12 cellular contexts compared by ENCODE assay signal in genomic region chr11:129277216-129277838, GRCh38.
DNase-seq lines count a peak whose midpoint lies in the region; ATAC-seq, FAIRE-seq and TF ChIP-seq lines count a peak whose summit lies in the region.
"Had no signal": no experiment of that assay in that cellular context is flagged by ENCODE, and none has a peak within 500 bp of the region (broad histone marks: within the 10 kb centered on the region; RNA-seq: fewer than 3 reads in every experiment).

No MANE protein-coding gene starts in this region.

- H3K18ac ChIP-seq in H1 (ENCODE audit: extremely low read depth, low read length), result no peak overlapping the region

- H3K9me3 Mint-ChIP-seq in T-helper 2 cell treated with Interferon-gamma antibody and Interleukin-4, amounts not matched to agents 5 μg/mL and 100 μg/mL, for 36 hours, result no peaks in the 10 kb centered on the region
- no peaks in the 10 kb centered on the region for H3K9me3 Mint-ChIP-seq in osteocyte (ENCODE audit: unreplicated experiment)

- H3K4me2 ChIP-seq in H1 (ENCODE audit: insufficient read depth in 1 of 2, low read depth in 2 of 2, low read length in 2 of 2), result peak overlapping the region; percentile 8 to 73; a peak in 1 of 4 replicates

- peaks cover 1% of the 10 kb centered on the region for H3K36me3 Mint-ChIP-seq in T-helper 2 cell treated with Interferon-gamma antibody and Interleukin-4, amounts not matched to agents 5 μg/mL and 100 μg/mL, for 36 hours (ENCODE audit: low read depth)
- H3K36me3 Mint-ChIP-seq in osteocyte (ENCODE audit: unreplicated experiment), result no peaks in the 10 kb centered on the region

- H2BK120ac ChIP-seq in H1 (replicated peaks; ENCODE audit: low read depth, low read length), result no peak overlapping the region

- H2BK15ac ChIP-seq in H1 (ENCODE audit: low read length), result no peak overlapping the region

- no peak overlapping the region for H4K8ac ChIP-seq in H1 (ENCODE audit: extremely low read depth, insufficient read depth, low read length)

- no peak overlapping the region for H3K27ac ChIP-seq in H1 (ENCODE audit: low read depth, low read length)
- H3K27ac ChIP-seq: tibial artery had no signal

- H3K23me2 ChIP-seq in H1 (ENCODE audit: low read depth, low read length), result no peaks in the 10 kb centered on the region; the same call in 1 of the 2 replicates

- H3K9me3 ChIP-seq in H1 (ENCODE audit: insufficient read depth in 2 of 2, low read depth in 1 of 2, low read length in 1 of 2), result no peaks in the 10 kb centered on the region
- H3K9me3 ChIP-seq: tibial artery had no signal

- no peak overlapping the region for H3K14ac ChIP-seq in H1 (ENCODE audit: insufficient read length)

- WGBS in H1 (ENCODE audit: extremely low coverage in 1 of 2, insufficient coverage in 1 of 2, insufficient read length in 1 of 2, insufficient replicate concordance in 2 of 2, low coverage in 1 of 2, low lambda C conversion rate in 2 of 2, missing lambda C conversion rate in 1 of 2), 2 experiments, result 89% methylated on average over 7 of the region's 7 CpGs; no CpG with 5 or more reads in 1 of the 2 experiments

- TF ChIP-seq EP300 in H1 (IDR thresholded peaks at IDR 0.05; ENCODE audit: borderline replicate concordance in 1 of 2, low read depth in 2 of 2, low read length in 2 of 2), result no peak

- TF ChIP-seq CTCF in H1 (IDR thresholded peaks at IDR 0.05; ENCODE audit: control extremely low read depth in 1 of 3, insufficient read depth in 1 of 3, low read depth in 1 of 3, low read length in 3 of 3) (no peak), osteocyte (IDR thresholded peaks at IDR 0.05) (no peak)

- peaks cover 3 to 19% (median 9%) of the 10 kb centered on the region in 4 experiments; a peak in 6 of 7 replicates for H3K4me1 ChIP-seq in H1 (replicated peaks in 1 of 4; ENCODE audit: control insufficient read depth in 3 of 4, insufficient read depth in 4 of 4, low read length in 3 of 4)

- H3K4me1 Mint-ChIP-seq in T-helper 2 cell treated with Interferon-gamma antibody and Interleukin-4, amounts not matched to agents 5 μg/mL and 100 μg/mL, for 36 hours (ENCODE audit: low read depth), result peaks cover 23% of the 10 kb centered on the region
- peaks cover 23% of the 10 kb centered on the region for H3K4me1 Mint-ChIP-seq in osteocyte (ENCODE audit: unreplicated experiment)

- H2BK20ac ChIP-seq in H1 (ENCODE audit: low read length), result no peak overlapping the region; the same call in 1 of the 2 replicates

- peaks cover 12 to 63% of the 10 kb centered on the region in 2 experiments for H3K79me2 ChIP-seq in H1 (ENCODE audit: control insufficient read depth in 1 of 2, insufficient read depth in 2 of 2, low read length in 2 of 2)

- TF ChIP-seq RAD21 in H1 (IDR thresholded peaks at IDR 0.05 in 1 of 2, conservative IDR thresholded peaks at IDR 0.05 in 1 of 2; ENCODE audit: low read depth in 2 of 2, low read length in 2 of 2), result no peak

- intact Hi-C loops in posterior cingulate gyrus (cut with DNase I), result no loop called here

- CTCF ChIA-PET in H1 (lab: Charles Lee; ENCODE audit: partially characterized antibody), result interaction anchor here (0.6 to 0.9 kb wide), 4 partner anchors 12 to 81 kb away, joined by 3 read pairs; no protein-coding TSS in a partner anchor

- H3K23ac ChIP-seq in H1 (ENCODE audit: insufficient read length), result no peak overlapping the region

- no peak overlapping the region for H2BK5ac ChIP-seq in H1 (ENCODE audit: low read depth, low read length)

- no peak overlapping the region for H3K27ac Mint-ChIP-seq in T-helper 2 cell treated with Interferon-gamma antibody and Interleukin-4, amounts not matched to agents 5 μg/mL and 100 μg/mL, for 36 hours
- no peak overlapping the region for H3K27ac Mint-ChIP-seq in osteocyte (ENCODE audit: unreplicated experiment)

- H4K20me1 ChIP-seq in H1 (replicated peaks in 1 of 2; ENCODE audit: control insufficient read depth in 1 of 2, insufficient read depth in 2 of 2, low read length in 2 of 2), result peaks cover 11 to 12% of the 10 kb centered on the region in 2 experiments

- peaks cover 0 to 3% (median 1%) of the 10 kb centered on the region in 4 experiments; a peak in 2 of 7 replicates for H3K27me3 ChIP-seq in H1 (replicated peaks in 1 of 4; ENCODE audit: control insufficient read depth in 3 of 4, extremely low read depth in 1 of 4, insufficient read depth in 3 of 4, low read length in 3 of 4)
- H3K27me3 ChIP-seq: tibial artery had no signal

- no peak for ATAC-seq in HG03460 (IDR thresholded peaks at IDR 0.05; ENCODE audit: unreplicated experiment)
- ATAC-seq: activated CD4-positive, CD25-positive, alpha-beta regulatory T cell treated with anti-CD3 and anti-CD28 coated beads, Interleukin-2, amount 50 U/mL, for 24 hours had no signal

- DNase-seq in T-helper 2 cell treated with Interferon-gamma antibody and Interleukin-4, amounts not matched to agents 5 μg/mL and 100 μg/mL, for 36 hours (ENCODE audit: low spot score), result no peak
- DNase-seq in T-helper 2 cell (no peak), NCI-H526 (lab: John Stamatoyannopoulos, UW) (peak; percentile 72 to 77), H1 (ENCODE audit: low read depth in 1 of 2, low spot score in 2 of 2) (no peak), osteocyte (ENCODE audit: extremely low spot score, unreplicated experiment) (no peak), germinal center (ENCODE audit: low spot score) (no peak), posterior cingulate gyrus (no peak)
- DNase-seq: MM.1S; stimulated activated CD4-positive, alpha-beta T cell treated with anti-CD3 and anti-CD28 coated beads, Interleukin-4, amount 100 ng/mL, for 24 hours; tibial artery had no signal

- no peak overlapping the region for H2BK12ac ChIP-seq in H1 (ENCODE audit: low read depth, low read length)

- no peak for FAIRE-seq in H1 (lab: Jason Lieb, UNC)

- H3K4me3 Mint-ChIP-seq in T-helper 2 cell treated with Interferon-gamma antibody and Interleukin-4, amounts not matched to agents 5 μg/mL and 100 μg/mL, for 36 hours, result peak overlapping the region; percentile 80
- peak overlapping the region; percentile 82 for H3K4me3 Mint-ChIP-seq in osteocyte (ENCODE audit: unreplicated experiment)

- no peak overlapping the region for H3K4ac ChIP-seq in H1 (replicated peaks; ENCODE audit: insufficient read length, low read depth, low read length)

- H3K9ac ChIP-seq in H1 (replicated peaks in 1 of 4; ENCODE audit: extremely low read depth in 1 of 4, low read depth in 3 of 4, low read length in 3 of 4), result no peak overlapping the region

- no peak overlapping the region for H3K56ac ChIP-seq in H1 (replicated peaks; ENCODE audit: insufficient read length, low read depth, low read length)

- no peak overlapping the region for H2AFZ ChIP-seq in H1 (ENCODE audit: low read length)

- peaks cover 36% of the 10 kb centered on the region for H3K27me3 Mint-ChIP-seq in T-helper 2 cell treated with Interferon-gamma antibody and Interleukin-4, amounts not matched to agents 5 μg/mL and 100 μg/mL, for 36 hours (ENCODE audit: low read depth)
- H3K27me3 Mint-ChIP-seq in osteocyte (ENCODE audit: unreplicated experiment), result no peaks in the 10 kb centered on the region

- H2AK5ac ChIP-seq in H1 (ENCODE audit: low read depth, low read length), result 0 out of 2 replicates have a peak overlapping the region, but pooled peaks have one; percentile 6

- no peak overlapping the region for H4K5ac ChIP-seq in H1 (ENCODE audit: insufficient read length, low read depth, low read length)

- no peak for TF ChIP-seq POLR2A in H1 (IDR thresholded peaks at IDR 0.05; ENCODE audit: control extremely low read depth in 1 of 2, low read depth in 2 of 2, low read length in 2 of 2)

- POLR2A ChIA-PET in H1 (lab: Charles Lee; ENCODE audit: partially characterized antibody), result interaction anchor here (1.1 kb wide), 1 partner anchor 13 kb away, joined by 4 read pairs; no protein-coding TSS in a partner anchor

- peak overlapping the region in 1 of 4 experiments; percentile 79; a peak in 2 of 8 replicates for H3K4me3 ChIP-seq in H1 (ENCODE audit: extremely low read depth in 1 of 4, insufficient read depth in 2 of 4, low read depth in 3 of 4, low read length in 4 of 4)

- H3K36me3 ChIP-seq in H1 (ENCODE audit: control insufficient read depth in 2 of 4, insufficient read depth in 4 of 4, low read length in 3 of 4), result no peaks in the 10 kb centered on the region
- H3K36me3 ChIP-seq: tibial artery had no signal

- peaks cover 2% of the 10 kb centered on the region; the same call in 1 of the 2 replicates for H3K79me1 ChIP-seq in H1 (ENCODE audit: low read depth, low read length)

- H4K91ac ChIP-seq in H1 (replicated peaks; ENCODE audit: insufficient read length, low read length), result no peak overlapping the region

TF ChIP-seq in H1, 55 proteins besides CTCF, POLR2A, EP300 and RAD21:
- no peak for TF ChIP-seq ZNF274 (IDR thresholded peaks at IDR 0.05; ENCODE audit: borderline replicate concordance, extremely low read depth, low read length)
- TF ChIP-seq RBBP5 (IDR thresholded peaks at IDR 0.05; ENCODE audit: borderline replicate concordance, low read depth, low read length), result no peak
- TF ChIP-seq HDAC2 (IDR thresholded peaks at IDR 0.05; ENCODE audit: borderline replicate concordance in 1 of 2, low read depth in 2 of 2, low read length in 2 of 2), result no peak
- TF ChIP-seq YY1 (IDR thresholded peaks at IDR 0.05; ENCODE audit: low read depth, low read length), result no peak
- TF ChIP-seq SP1 (IDR thresholded peaks at IDR 0.05; ENCODE audit: low read depth, low read length), result no peak
- TF ChIP-seq POLR2AphosphoS5 (IDR thresholded peaks at IDR 0.05; ENCODE audit: low read depth, low read length), result no peak
- no peak for TF ChIP-seq ASH2L (IDR thresholded peaks at IDR 0.05; ENCODE audit: low read length)
- no peak for TF ChIP-seq FOSL1 (IDR thresholded peaks at IDR 0.05; ENCODE audit: insufficient read depth, low read depth, low read length)
- no peak for TF ChIP-seq ATF2 (IDR thresholded peaks at IDR 0.05; ENCODE audit: low read length)
- no peak for TF ChIP-seq CBX8 (IDR thresholded peaks at IDR 0.05; ENCODE audit: borderline replicate concordance, low read depth, low read length)
- TF ChIP-seq HDAC6 (IDR thresholded peaks at IDR 0.05; ENCODE audit: low read depth, low read length), result no peak

Comparison
In these comparisons a context has a peak if more than half of its experiments do, and no peak if none do; other contexts are left out.
1. DNase-seq: peak in NCI-H526 (2 of 2); none in T-helper 2 cell treated with Interferon-gamma antibody and Interleukin-4, amounts not matched to agents 5 μg/mL and 100 μg/mL, for 36 hours (single experiment), T-helper 2 cell (0 of 5), H1 (0 of 2), osteocyte (single experiment), germinal center (single experiment) and posterior cingulate gyrus (0 of 10).